8 cellular contexts compared by ENCODE assay signal in the genomic region with DNA sequence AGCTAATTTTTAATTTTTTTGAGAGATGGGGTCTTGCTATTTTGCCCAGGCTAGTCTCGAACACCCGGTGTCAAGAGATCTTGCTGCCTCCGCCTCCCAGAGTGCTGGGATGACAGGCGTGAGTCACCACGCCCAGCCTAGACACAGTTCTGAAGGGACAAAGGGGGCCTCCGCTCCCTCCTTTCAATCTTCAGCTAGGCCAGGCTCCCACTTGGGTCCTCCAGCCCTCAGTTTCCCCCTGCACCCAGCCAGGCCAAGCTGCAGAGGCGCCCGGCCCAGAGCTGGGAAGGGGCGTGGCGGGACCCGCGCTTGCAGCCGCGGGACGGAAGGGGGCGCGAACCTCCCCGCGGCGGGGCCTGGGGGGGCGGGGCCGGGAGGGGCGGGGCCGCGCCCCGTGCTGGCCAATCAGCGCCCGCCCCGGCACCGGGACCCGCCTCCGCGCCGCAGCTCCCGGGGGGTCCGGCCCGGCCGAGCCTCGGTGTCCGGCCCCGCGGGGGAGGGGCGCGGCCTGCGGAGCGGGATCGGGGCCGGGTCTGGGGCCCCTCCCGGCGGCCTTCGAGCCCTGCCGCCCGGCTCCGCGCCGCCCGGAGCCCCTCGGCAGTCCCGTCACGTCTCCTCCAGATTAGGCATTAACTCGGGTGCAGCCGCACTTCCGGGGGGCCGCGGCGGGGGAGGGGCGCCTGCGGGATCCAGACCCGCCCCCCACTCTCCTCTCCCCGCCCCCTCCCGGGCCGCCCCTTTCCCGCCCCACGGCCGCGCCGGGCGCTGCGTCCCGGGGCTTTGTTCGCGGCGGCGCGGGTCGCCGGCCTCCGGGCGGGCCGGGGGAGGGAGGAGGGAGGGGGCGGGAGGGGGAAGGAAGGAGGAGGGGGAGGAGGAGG. TPM values are rescaled to one million over a fixed set of nuclear protein-coding genes. Genes with fewer than 3 reads are reported as not detected.
DNase-seq lines count a peak whose midpoint lies in the region; ATAC-seq and TF ChIP-seq lines count a peak whose summit lies in the region.

No MANE protein-coding gene starts in this region.

- H3K4me1 Mint-ChIP-seq in WTC11, result peaks cover 37% of the 10 kb centered on the region

- H3K36me3 Mint-ChIP-seq in WTC11, result no peaks in the 10 kb centered on the region

- H3K27ac ChIP-seq in caudate nucleus (ENCODE audit: low read depth, low read length) (peak overlapping the region; percentile 67), layer of hippocampus (ENCODE audit: low read depth, low read length) (peak overlapping the region; percentile 81)

- H3K4me3 Mint-ChIP-seq in WTC11, result peak overlapping the region; percentile 34

- CTCF ChIA-PET in WTC11 (lab: Charles Lee), result interaction anchor here (0.7 to 5.8 kb wide), 13 partner anchors 12 to 273 kb away, joined by 3 to 47 read pairs (median 7); no protein-coding TSS in a partner anchor

- peaks cover 17% of the 10 kb centered on the region for H3K27me3 Mint-ChIP-seq in WTC11 (ENCODE audit: low read depth)

- no peaks in the 10 kb centered on the region for H3K27me3 ChIP-seq in layer of hippocampus (ENCODE audit: control insufficient read depth, insufficient read depth, low read length)

- TF ChIP-seq CTCF in WTC11 (IDR thresholded peaks at IDR 0.05), result no peak

- no peak overlapping the region for H3K27ac Mint-ChIP-seq in WTC11

- 0 out of 2 replicates have a peak, but pooled peaks cover 4% of the 10 kb centered on the region for H3K9me3 Mint-ChIP-seq in WTC11

- ATAC-seq in HG02623 (IDR thresholded peaks at IDR 0.05; ENCODE audit: unreplicated experiment), result peak; percentile 57
- peak; percentile 79 for ATAC-seq in WTC11

- POLR2A ChIA-PET in WTC11 (lab: Charles Lee), result interaction anchor here (1.1 to 1.4 kb wide), 3 partner anchors 13 to 21 kb away, joined by 3 to 11 read pairs (median 9); a partner anchor contains a TSS

- DNase-seq in NCI-H187 (lab: John Stamatoyannopoulos, UW) (peak; percentile 62 to 74), NCI-H187 treated with DMSO at 0.1 percent for 48 hours (lab: John Stamatoyannopoulos, UW) (no peak), NCI-H1105 (lab: John Stamatoyannopoulos, UW) (peak; percentile 59), WTC11 (ENCODE audit: low spot score) (peak; percentile 78), caudate nucleus (lab: John Stamatoyannopoulos, UW) (peak in 55 of 61 donors; percentile 32 to 87 (median 73))
- DNase-seq in stimulated activated CD4-positive, alpha-beta T cell treated with anti-CD3 and anti-CD28 coated beads, Interleukin-1b, Interleukin-23, amount 100 ng/mL, for 4 hours (ENCODE audit: low read depth in 2 of 2), result peak; percentile 69 to 82

TF ChIP-seq in WTC11, 78 proteins besides CTCF, POLR2A, EP300 and RAD21:
- TF ChIP-seq SP1 (CRISPR knock-in tag; conservative IDR thresholded peaks at IDR 0.05) (peak; percentile 41; the same call in 1 of the 2 replicates), ZNF423 (CRISPR knock-in tag; IDR thresholded peaks at IDR 0.05) (0 out of 2 replicates have a peak, but pooled peaks have one; percentile 55), GTF2I (CRISPR knock-in tag; conservative IDR thresholded peaks at IDR 0.05) (peak; percentile 93), ZNF121 (CRISPR knock-in tag; IDR thresholded peaks at IDR 0.05) (peak; percentile 98), EMX1 (CRISPR knock-in tag; IDR thresholded peaks at IDR 0.05) (no peak)
- TF ChIP-seq, protein P1, sequence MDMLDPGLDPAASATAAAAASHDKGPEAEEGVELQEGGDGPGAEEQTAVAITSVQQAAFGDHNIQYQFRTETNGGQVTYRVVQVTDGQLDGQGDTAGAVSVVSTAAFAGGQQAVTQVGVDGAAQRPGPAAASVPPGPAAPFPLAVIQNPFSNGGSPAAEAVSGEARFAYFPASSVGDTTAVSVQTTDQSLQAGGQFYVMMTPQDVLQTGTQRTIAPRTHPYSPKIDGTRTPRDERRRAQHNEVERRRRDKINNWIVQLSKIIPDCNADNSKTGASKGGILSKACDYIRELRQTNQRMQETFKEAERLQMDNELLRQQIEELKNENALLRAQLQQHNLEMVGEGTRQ (CRISPR knock-in tag; IDR thresholded peaks at IDR 0.05), result no peak
- TF ChIP-seq, protein P2, sequence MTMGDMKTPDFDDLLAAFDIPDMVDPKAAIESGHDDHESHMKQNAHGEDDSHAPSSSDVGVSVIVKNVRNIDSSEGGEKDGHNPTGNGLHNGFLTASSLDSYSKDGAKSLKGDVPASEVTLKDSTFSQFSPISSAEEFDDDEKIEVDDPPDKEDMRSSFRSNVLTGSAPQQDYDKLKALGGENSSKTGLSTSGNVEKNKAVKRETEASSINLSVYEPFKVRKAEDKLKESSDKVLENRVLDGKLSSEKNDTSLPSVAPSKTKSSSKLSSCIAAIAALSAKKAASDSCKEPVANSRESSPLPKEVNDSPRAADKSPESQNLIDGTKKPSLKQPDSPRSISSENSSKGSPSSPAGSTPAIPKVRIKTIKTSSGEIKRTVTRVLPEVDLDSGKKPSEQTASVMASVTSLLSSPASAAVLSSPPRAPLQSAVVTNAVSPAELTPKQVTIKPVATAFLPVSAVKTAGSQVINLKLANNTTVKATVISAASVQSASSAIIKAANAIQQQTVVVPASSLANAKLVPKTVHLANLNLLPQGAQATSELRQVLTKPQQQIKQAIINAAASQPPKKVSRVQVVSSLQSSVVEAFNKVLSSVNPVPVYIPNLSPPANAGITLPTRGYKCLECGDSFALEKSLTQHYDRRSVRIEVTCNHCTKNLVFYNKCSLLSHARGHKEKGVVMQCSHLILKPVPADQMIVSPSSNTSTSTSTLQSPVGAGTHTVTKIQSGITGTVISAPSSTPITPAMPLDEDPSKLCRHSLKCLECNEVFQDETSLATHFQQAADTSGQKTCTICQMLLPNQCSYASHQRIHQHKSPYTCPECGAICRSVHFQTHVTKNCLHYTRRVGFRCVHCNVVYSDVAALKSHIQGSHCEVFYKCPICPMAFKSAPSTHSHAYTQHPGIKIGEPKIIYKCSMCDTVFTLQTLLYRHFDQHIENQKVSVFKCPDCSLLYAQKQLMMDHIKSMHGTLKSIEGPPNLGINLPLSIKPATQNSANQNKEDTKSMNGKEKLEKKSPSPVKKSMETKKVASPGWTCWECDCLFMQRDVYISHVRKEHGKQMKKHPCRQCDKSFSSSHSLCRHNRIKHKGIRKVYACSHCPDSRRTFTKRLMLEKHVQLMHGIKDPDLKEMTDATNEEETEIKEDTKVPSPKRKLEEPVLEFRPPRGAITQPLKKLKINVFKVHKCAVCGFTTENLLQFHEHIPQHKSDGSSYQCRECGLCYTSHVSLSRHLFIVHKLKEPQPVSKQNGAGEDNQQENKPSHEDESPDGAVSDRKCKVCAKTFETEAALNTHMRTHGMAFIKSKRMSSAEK (CRISPR knock-in tag; IDR thresholded peaks at IDR 0.05; ENCODE audit: borderline replicate concordance), result peak; percentile 68; the same call in 1 of the 2 replicates
- TF ChIP-seq, protein P3, sequence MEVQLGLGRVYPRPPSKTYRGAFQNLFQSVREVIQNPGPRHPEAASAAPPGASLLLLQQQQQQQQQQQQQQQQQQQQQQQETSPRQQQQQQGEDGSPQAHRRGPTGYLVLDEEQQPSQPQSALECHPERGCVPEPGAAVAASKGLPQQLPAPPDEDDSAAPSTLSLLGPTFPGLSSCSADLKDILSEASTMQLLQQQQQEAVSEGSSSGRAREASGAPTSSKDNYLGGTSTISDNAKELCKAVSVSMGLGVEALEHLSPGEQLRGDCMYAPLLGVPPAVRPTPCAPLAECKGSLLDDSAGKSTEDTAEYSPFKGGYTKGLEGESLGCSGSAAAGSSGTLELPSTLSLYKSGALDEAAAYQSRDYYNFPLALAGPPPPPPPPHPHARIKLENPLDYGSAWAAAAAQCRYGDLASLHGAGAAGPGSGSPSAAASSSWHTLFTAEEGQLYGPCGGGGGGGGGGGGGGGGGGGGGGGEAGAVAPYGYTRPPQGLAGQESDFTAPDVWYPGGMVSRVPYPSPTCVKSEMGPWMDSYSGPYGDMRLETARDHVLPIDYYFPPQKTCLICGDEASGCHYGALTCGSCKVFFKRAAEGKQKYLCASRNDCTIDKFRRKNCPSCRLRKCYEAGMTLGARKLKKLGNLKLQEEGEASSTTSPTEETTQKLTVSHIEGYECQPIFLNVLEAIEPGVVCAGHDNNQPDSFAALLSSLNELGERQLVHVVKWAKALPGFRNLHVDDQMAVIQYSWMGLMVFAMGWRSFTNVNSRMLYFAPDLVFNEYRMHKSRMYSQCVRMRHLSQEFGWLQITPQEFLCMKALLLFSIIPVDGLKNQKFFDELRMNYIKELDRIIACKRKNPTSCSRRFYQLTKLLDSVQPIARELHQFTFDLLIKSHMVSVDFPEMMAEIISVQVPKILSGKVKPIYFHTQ (CRISPR knock-in tag; IDR thresholded peaks at IDR 0.05), result no peak

RNA-seq across cellular contexts. Expression of a gene that starts 0.6 kb away (rescaled TPM):
- 184 to 198 TPM (median 186 TPM) in 3 replicates for total RNA-seq in WTC11 (2021)

RNA-seq across cellular contexts. Expression of a gene that starts 6.1 kb away (rescaled TPM):
- total RNA-seq in WTC11 (2021), result 29.5 to 38.3 TPM (median 36.1 TPM) in 3 replicates

RNA-seq across cellular contexts. Expression of a gene that starts 19.5 kb away (rescaled TPM):
- 4.5 to 10.7 TPM (median 8.3 TPM) in 3 replicates for total RNA-seq in WTC11 (2021)

RNA-seq across cellular contexts. Expression of a gene that starts 37.5 kb away (rescaled TPM):
- not detected in 3 replicates for total RNA-seq in WTC11 (2021)

RNA-seq across cellular contexts. Expression of a gene that starts 53.1 kb away (rescaled TPM):
- 2.9 to 3.4 TPM (median 3.0 TPM) in 3 replicates for total RNA-seq in WTC11 (2021)
